ENCODE assay signal across 14 cellular contexts in the genomic region with DNA sequence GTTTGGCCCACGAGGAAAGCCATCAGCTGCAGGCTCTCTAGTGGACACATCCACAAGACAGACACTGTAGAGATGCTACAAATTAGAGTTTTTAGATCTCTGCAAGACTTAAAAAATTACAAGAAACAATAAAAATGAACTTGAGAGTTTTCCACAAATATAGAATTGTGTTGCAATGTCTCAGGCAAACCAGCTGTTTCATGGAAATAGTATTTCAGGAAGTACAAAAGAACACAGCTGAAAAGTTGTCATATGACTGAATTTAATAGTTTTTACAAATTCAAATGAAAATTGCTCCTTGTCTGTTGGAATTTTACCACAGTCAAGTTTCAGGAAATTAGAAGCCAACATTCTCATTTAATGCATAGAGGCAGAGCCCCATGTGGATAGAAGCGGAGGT.
"Had no signal": no experiment of that assay in that cellular context is flagged by ENCODE, and none has a peak within 500 bp of the region (broad histone marks: within the 10 kb centered on the region; RNA-seq: fewer than 3 reads in every experiment).

No MANE protein-coding gene starts in this region.

- H3K9me3 ChIP-seq: heart right ventricle, ovary, thyroid gland had no signal

- H3K4me3 ChIP-seq: heart right ventricle, ovary, skin epidermis, thyroid gland had no signal

- H3K27me3 ChIP-seq: heart right ventricle, ovary, thyroid gland had no signal

- H3K27ac ChIP-seq: ovary, thyroid gland had no signal

- H3K36me3 ChIP-seq: ovary had no signal

- H3K4me1 ChIP-seq: thyroid gland had no signal

- DNase-seq: activated CD4-positive, alpha-beta T cell treated with anti-CD3 and anti-CD28 coated beads, Interleukin-2, amount 10 ng/mL, durations not matched to agents 7 days and 5 days; activated CD4-positive, CD25-positive, alpha-beta regulatory T cell; activated naive CD4-positive, alpha-beta T cell treated with anti-CD3 and anti-CD28 coated beads for 36 hours; activated T-cell treated with anti-CD3 and anti-CD28 coated beads for 4 hours; central memory CD4-positive, alpha-beta T cell; cortex of kidney; effector memory CD4-positive, alpha-beta T cell; heart right ventricle; islet precursor cell; ovary; T-helper 17 cell; thyroid gland had no signal

- ATAC-seq: activated T-helper 17 cell treated with anti-CD3 and anti-CD28 coated beads, Interleukin-2, amount 50 U/mL, for 72 hours; T-helper 17 cell had no signal
